Comparison of ENCODE assay signal across 24 cellular contexts in the genomic region with DNA sequence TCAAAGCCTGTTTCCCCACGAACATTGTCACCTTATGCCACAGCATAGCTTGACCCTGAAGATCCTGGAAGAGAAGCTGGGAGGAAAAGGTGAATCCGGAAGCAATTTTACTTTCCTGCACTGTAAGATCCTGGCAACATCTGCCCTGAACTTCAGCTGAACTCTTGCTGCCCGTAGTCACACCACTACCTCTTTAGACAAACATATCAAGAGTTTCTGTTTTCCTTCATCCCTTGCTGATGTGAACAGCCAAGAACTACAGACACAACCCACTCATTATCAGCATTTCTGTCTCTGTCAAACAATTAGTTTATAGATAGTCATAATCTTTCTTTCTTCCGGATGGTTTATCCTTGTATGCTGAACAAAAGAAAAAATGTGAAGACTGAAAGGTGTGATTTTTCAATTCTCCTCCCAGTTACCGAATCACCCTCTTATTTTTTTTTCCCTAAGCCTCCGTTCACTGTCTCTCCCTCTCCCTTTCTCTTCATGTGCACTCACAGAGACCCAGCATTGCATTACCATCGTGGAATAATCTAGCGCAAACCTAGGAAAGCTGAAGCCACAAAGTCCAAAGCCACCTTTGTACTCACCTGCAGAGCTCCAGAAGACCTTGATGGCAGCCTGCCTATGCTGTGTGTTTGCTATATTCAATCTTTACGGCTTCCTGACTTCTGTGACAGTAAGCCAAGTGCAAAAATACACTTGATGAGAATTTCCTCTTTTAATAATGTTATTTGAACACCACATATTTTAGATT.
DNase-seq lines count a peak whose midpoint lies in the region; ATAC-seq, FAIRE-seq and TF ChIP-seq lines count a peak whose summit lies in the region.
"Had no signal": no experiment of that assay in that cellular context is flagged by ENCODE, and none has a peak within 500 bp of the region (broad histone marks: within the 10 kb centered on the region; RNA-seq: fewer than 3 reads in every experiment).

No MANE protein-coding gene starts in this region.

- H3K4me2 ChIP-seq in A549 = peak overlapping the region; percentile 73
- H3K4me2 ChIP-seq in smooth muscle cell = no peak overlapping the region

- TF ChIP-seq EP300 in A549 (IDR thresholded peaks at IDR 0.05) = no peak

- WGBS in A549 (ENCODE audit: missing lambda C conversion rate) = 42% methylated on average over 9 of the region's 9 CpGs
- 62% methylated on average over 9 of the region's 9 CpGs for WGBS in right cardiac atrium
- WGBS in smooth muscle cell (ENCODE audit: low lambda C conversion rate) = 86% methylated on average over 9 of the region's 9 CpGs

- H3K27me3 Mint-ChIP-seq in nephron progenitor cell (ENCODE audit: low read depth, poor library complexity) (peaks cover 4% of the 10 kb centered on the region), HFFc6 (ENCODE audit: insufficient read depth) (no peaks in the 10 kb centered on the region; the same call in 1 of the 2 replicates)
- H3K27me3 Mint-ChIP-seq: activated CD8-positive, alpha-beta T cell treated with anti-CD3 and anti-CD28 coated beads for 36 hours; activated naive CD8-positive, alpha-beta T cell treated with anti-CD3 and anti-CD28 coated beads, Interleukin-2, amount 10 ng/mL, durations not matched to agents 7 days and 5 days; CD4-positive, alpha-beta memory T cell; naive B cell; stimulated activated naive CD8-positive, alpha-beta T cell treated with anti-CD3 and anti-CD28 coated beads, Interleukin-15, Interleukin-2, amounts not matched to agents 100 ng/mL and 50 ng/mL, for 24 hours had no signal

- POLR2A ChIA-PET in A549 (lab: Yijun Ruan, JAX) = no interaction called here

- H3K27ac ChIP-seq in A549 (peak overlapping the region; percentile 45 to 62; a peak in 4 of 6 replicates), right cardiac atrium (ENCODE audit: low read length) (no peak overlapping the region), smooth muscle cell (ENCODE audit: low read depth) (no peak overlapping the region)
- H3K27ac ChIP-seq: GM23248, HL-60, vagina had no signal

- ATAC-seq in A549 (peak in 1 of 2 experiments; percentile 44; a peak in 3 of 6 replicates), right cardiac atrium (peak; percentile 60 to 81), GM18502 (IDR thresholded peaks at IDR 0.05; ENCODE audit: poor library complexity, unreplicated experiment) (no peak)
- ATAC-seq: activated CD8-positive, alpha-beta T cell treated with anti-CD3 and anti-CD28 coated beads for 36 hours had no signal

- H3F3A ChIP-seq in smooth muscle cell (ENCODE audit: low read depth) = no peaks in the 10 kb centered on the region

- H3K4me3 Mint-ChIP-seq in nephron progenitor cell (peak overlapping the region; percentile 7), HFFc6 (no peak overlapping the region)
- H3K4me3 Mint-ChIP-seq: activated CD8-positive, alpha-beta T cell treated with anti-CD3 and anti-CD28 coated beads for 36 hours; activated naive CD8-positive, alpha-beta T cell treated with anti-CD3 and anti-CD28 coated beads, Interleukin-2, amount 10 ng/mL, durations not matched to agents 7 days and 5 days; CD4-positive, alpha-beta memory T cell; naive B cell; stimulated activated naive CD8-positive, alpha-beta T cell treated with anti-CD3 and anti-CD28 coated beads, Interleukin-15, Interleukin-2, amounts not matched to agents 100 ng/mL and 50 ng/mL, for 24 hours had no signal

- H3K79me2 ChIP-seq in smooth muscle cell (ENCODE audit: low read depth) = no peaks in the 10 kb centered on the region

- TF ChIP-seq RAD21 in A549 (conservative IDR thresholded peaks at IDR 0.05 in 1 of 2, IDR thresholded peaks at IDR 0.05 in 1 of 2) = no peak

- intact Hi-C loops in right cardiac atrium (cut with DNase I) = no loop called here

- H4K20me1 ChIP-seq in smooth muscle cell (ENCODE audit: low read depth) = no peaks in the 10 kb centered on the region

- CTCF ChIA-PET in A549 (lab: Yijun Ruan, JAX) = no interaction called here

- H3K36me3 ChIP-seq in smooth muscle cell (ENCODE audit: low read depth) = no peaks in the 10 kb centered on the region
- H3K36me3 ChIP-seq: vagina had no signal

- H3K9ac ChIP-seq in smooth muscle cell (ENCODE audit: low read depth) = no peak overlapping the region
- H3K9ac ChIP-seq: GM23248 had no signal

- H3K9me3 ChIP-seq in A549 = no peaks in the 10 kb centered on the region
- no peaks in the 10 kb centered on the region for H3K9me3 ChIP-seq in right cardiac atrium (ENCODE audit: control insufficient read depth, low read length)
- H3K9me3 ChIP-seq in smooth muscle cell (replicated peaks; ENCODE audit: low read depth) = no peaks in the 10 kb centered on the region
- H3K9me3 ChIP-seq: vagina had no signal

- H3K27ac Mint-ChIP-seq in nephron progenitor cell (peak overlapping the region; percentile 85), HFFc6 (no peak overlapping the region)
- H3K27ac Mint-ChIP-seq: activated CD8-positive, alpha-beta T cell treated with anti-CD3 and anti-CD28 coated beads for 36 hours; activated naive CD8-positive, alpha-beta T cell treated with anti-CD3 and anti-CD28 coated beads, Interleukin-2, amount 10 ng/mL, durations not matched to agents 7 days and 5 days; CD4-positive, alpha-beta memory T cell; stimulated activated naive CD8-positive, alpha-beta T cell treated with anti-CD3 and anti-CD28 coated beads, Interleukin-15, Interleukin-2, amounts not matched to agents 100 ng/mL and 50 ng/mL, for 24 hours had no signal

- H2AFZ ChIP-seq in smooth muscle cell (ENCODE audit: low read depth) = no peak overlapping the region
- H2AFZ ChIP-seq: GM23248 had no signal

- TF ChIP-seq CTCF in A549 (IDR thresholded peaks at IDR 0.05) (no peak), nephron progenitor cell (IDR thresholded peaks at IDR 0.05) (no peak), smooth muscle cell (IDR thresholded peaks at IDR 0.05; ENCODE audit: borderline replicate concordance, insufficient read depth, poor library complexity, severe bottlenecking) (no peak), HFFc6 (IDR thresholded peaks at IDR 0.05) (no peak)

- H3K36me3 Mint-ChIP-seq in nephron progenitor cell (ENCODE audit: low read depth) (peaks cover 5% of the 10 kb centered on the region), HFFc6 (ENCODE audit: low read depth) (peaks cover 10% of the 10 kb centered on the region)
- H3K36me3 Mint-ChIP-seq: activated naive CD8-positive, alpha-beta T cell treated with anti-CD3 and anti-CD28 coated beads, Interleukin-2, amount 10 ng/mL, durations not matched to agents 7 days and 5 days had no signal

- H3K4me1 ChIP-seq in A549 (peaks cover 33% of the 10 kb centered on the region), right cardiac atrium (ENCODE audit: control insufficient read depth, insufficient read depth, low read length) (no peaks in the 10 kb centered on the region), smooth muscle cell (ENCODE audit: low read depth) (no peaks in the 10 kb centered on the region)
- H3K4me1 ChIP-seq: vagina had no signal

- H3K4me1 Mint-ChIP-seq in nephron progenitor cell (peaks cover 41% of the 10 kb centered on the region), HFFc6 (ENCODE audit: low read depth) (peaks cover 19% of the 10 kb centered on the region)
- H3K4me1 Mint-ChIP-seq: activated naive CD8-positive, alpha-beta T cell treated with anti-CD3 and anti-CD28 coated beads, Interleukin-2, amount 10 ng/mL, durations not matched to agents 7 days and 5 days; CD4-positive, alpha-beta memory T cell; naive B cell had no signal

- FAIRE-seq in A549 (lab: Jason Lieb, UNC) = no peak

- DNase-seq in A549 (ENCODE audit: low read depth in 1 of 2, low spot score in 1 of 2) = peak in 1 of 2 experiments; percentile 13
- peak; percentile 64 for DNase-seq in amniotic epithelial cell (ENCODE audit: low read depth)
- no peak for DNase-seq in right cardiac atrium
- DNase-seq in nephron progenitor cell = no peak
- no peak for DNase-seq in GF-D8 (lab: John Stamatoyannopoulos, UW)
- no peak for DNase-seq in smooth muscle cell (lab: John Stamatoyannopoulos, UW; ENCODE audit: unreplicated experiment)
- no peak for DNase-seq in HFFc6
- DNase-seq: activated CD8-positive, alpha-beta T cell treated with anti-CD3 and anti-CD28 coated beads for 36 hours; activated naive CD8-positive, alpha-beta T cell treated with anti-CD3 and anti-CD28 coated beads, Interleukin-2, amount 10 ng/mL, durations not matched to agents 7 days and 5 days; activated T-cell treated with anti-CD3 and anti-CD28 coated beads, Interleukin-2, amount 50 U/mL, for 48 hours; CD4-positive, alpha-beta memory T cell; DND-41; erythroblast; GM23248; head of caudate nucleus; KG1; kidney glomerular epithelial cell; naive B cell; NCI-H1092 treated with DMSO at 0.1 percent for 48 hours; NCI-H82 had no signal

- no peak for TF ChIP-seq POLR2A in A549 (IDR thresholded peaks at IDR 0.05; ENCODE audit: low read length)

- H3K4me3 ChIP-seq in A549 (no peak overlapping the region), right cardiac atrium (ENCODE audit: low read length) (no peak overlapping the region), smooth muscle cell (no peak overlapping the region)
- H3K4me3 ChIP-seq: GM23248, vagina had no signal

- H3K9me3 Mint-ChIP-seq in nephron progenitor cell = no peaks in the 10 kb centered on the region
- H3K9me3 Mint-ChIP-seq in HFFc6 = no peaks in the 10 kb centered on the region
- H3K9me3 Mint-ChIP-seq: activated CD8-positive, alpha-beta T cell treated with anti-CD3 and anti-CD28 coated beads for 36 hours; activated naive CD8-positive, alpha-beta T cell treated with anti-CD3 and anti-CD28 coated beads, Interleukin-2, amount 10 ng/mL, durations not matched to agents 7 days and 5 days; CD4-positive, alpha-beta memory T cell; naive B cell; stimulated activated naive CD8-positive, alpha-beta T cell treated with anti-CD3 and anti-CD28 coated beads, Interleukin-15, Interleukin-2, amounts not matched to agents 100 ng/mL and 50 ng/mL, for 24 hours had no signal

- H3K27me3 ChIP-seq in right cardiac atrium (ENCODE audit: control insufficient read depth, insufficient read depth) (no peaks in the 10 kb centered on the region), smooth muscle cell (ENCODE audit: low read depth) (no peaks in the 10 kb centered on the region)
- H3K27me3 ChIP-seq: vagina had no signal

TF ChIP-seq in A549, 52 proteins besides CTCF, POLR2A, EP300 and RAD21:
- no peak for TF ChIP-seq HOXB13 (CRISPR knock-in tag; IDR thresholded peaks at IDR 0.05; ENCODE audit: low read depth)

Comparison
In these comparisons a context has a peak if more than half of its experiments do, and no peak if none do; other contexts are left out.
1. H3K27ac ChIP-seq: peak in A549 (2 of 2); none in right cardiac atrium (single experiment) and smooth muscle cell (single experiment).